8 cellular contexts compared by ENCODE assay signal in genomic region chr17:43388198-43389021, GRCh38. TPM values are rescaled to one million over a fixed set of nuclear protein-coding genes. Genes with fewer than 3 reads are reported as not detected.
DNase-seq lines count a peak whose midpoint lies in the region; ATAC-seq and TF ChIP-seq lines count a peak whose summit lies in the region.

No MANE protein-coding gene starts in this region.

- peak; percentile 65 for ATAC-seq in HG03520 (IDR thresholded peaks at IDR 0.05; ENCODE audit: unreplicated experiment)

- peak overlapping the region; percentile 94 to 98 for H3K27ac ChIP-seq in liver (ENCODE audit: low read depth in 1 of 2, low read length in 2 of 2)

- H3K4me1 ChIP-seq in liver (ENCODE audit: control insufficient read depth in 4 of 4, insufficient read depth in 4 of 4, low read length in 3 of 4): peaks cover 0 to 28% (median 19%) of the 10 kb centered on the region in 4 donors

- peak overlapping the region; percentile 96 to 99 for H3K9ac ChIP-seq in liver (ENCODE audit: low read depth in 1 of 2, low read length in 2 of 2)

- DNase-seq in AG10803 (ENCODE audit: low read depth): peak; percentile 94
- peak; percentile 68 for DNase-seq in GM19238 (ENCODE audit: insufficient read length, low spot score)
- DNase-seq in NCI-H748 treated with DMSO at 0.1 percent for 48 hours (lab: John Stamatoyannopoulos, UW): peak; percentile 86
- DNase-seq in activated CD4-positive, alpha-beta T cell treated with anti-CD3 and anti-CD28 coated beads, Interleukin-2, amount 50 U/mL, for 4 hours: peak; percentile 84 to 85
- peak; percentile 92 for DNase-seq in dermis blood vessel endothelial cell
- DNase-seq in stimulated activated CD4-positive, alpha-beta T cell treated with anti-CD3 and anti-CD28 coated beads, Interleukin-4, amount 100 ng/mL, for 1 hour: peak; percentile 89

- no peaks in the 10 kb centered on the region for H3K9me3 ChIP-seq in liver (ENCODE audit: control insufficient read depth in 4 of 4, low read length in 3 of 4)

- no peaks in the 10 kb centered on the region for H3K27me3 ChIP-seq in liver (ENCODE audit: control insufficient read depth in 4 of 4, insufficient read depth in 4 of 4, low read length in 3 of 4)

- H3K4me3 ChIP-seq in AG10803 (ENCODE audit: low read length) (peak overlapping the region; percentile 79), liver (ENCODE audit: low read depth in 1 of 3, low read length in 3 of 3) (peak overlapping the region; percentile 43 to 85 (median 60))

- peak; percentile 4 to 39 for TF ChIP-seq RAD21 in liver (IDR thresholded peaks at IDR 0.05)

- H3K36me3 ChIP-seq in liver (ENCODE audit: control insufficient read depth in 4 of 4, insufficient read depth in 3 of 4, low read depth in 1 of 4, low read length in 3 of 4): no peaks in the 10 kb centered on the region

- WGBS in liver: under 1% methylated on average over 42 of the region's 42 CpGs

- TF ChIP-seq CTCF in AG10803 (conservative IDR thresholded peaks at IDR 0.05; ENCODE audit: low read length) (no peak), liver (IDR thresholded peaks at IDR 0.05; ENCODE audit: low read depth, low read length, missing input control) (no peak)

TF ChIP-seq in liver, 16 proteins besides CTCF, POLR2A, EP300 and RAD21:
- TF ChIP-seq TAF1 (conservative IDR thresholded peaks at IDR 0.05) (peak; percentile 95), JUND (IDR thresholded peaks at IDR 0.05) (no peak), YY1 (IDR thresholded peaks at IDR 0.05) (peak; percentile 68), SP1 (IDR thresholded peaks at IDR 0.05) (peak; percentile 61), GABPA (IDR thresholded peaks at IDR 0.05 in 1 of 2, conservative IDR thresholded peaks at IDR 0.05 in 1 of 2) (peak; percentile 12 to 50), FOXA1 (IDR thresholded peaks at IDR 0.05) (peak; percentile 64), ZBTB33 (IDR thresholded peaks at IDR 0.05) (no peak), EGR1 (IDR thresholded peaks at IDR 0.05; ENCODE audit: low read depth in 2 of 2) (peak in 1 of 2 donors; percentile 80), FOXA2 (IDR thresholded peaks at IDR 0.05) (no peak), RXRA (IDR thresholded peaks at IDR 0.05) (peak; percentile 21 to 34), HNF4G (IDR thresholded peaks at IDR 0.05) (no peak), NR2F2 (IDR thresholded peaks at IDR 0.05) (peak; percentile 28), MAX (IDR thresholded peaks at IDR 0.05) (no peak), HNF4A (conservative IDR thresholded peaks at IDR 0.05) (peak in 1 of 2 donors; percentile 22)
- TF ChIP-seq, protein P1, sequence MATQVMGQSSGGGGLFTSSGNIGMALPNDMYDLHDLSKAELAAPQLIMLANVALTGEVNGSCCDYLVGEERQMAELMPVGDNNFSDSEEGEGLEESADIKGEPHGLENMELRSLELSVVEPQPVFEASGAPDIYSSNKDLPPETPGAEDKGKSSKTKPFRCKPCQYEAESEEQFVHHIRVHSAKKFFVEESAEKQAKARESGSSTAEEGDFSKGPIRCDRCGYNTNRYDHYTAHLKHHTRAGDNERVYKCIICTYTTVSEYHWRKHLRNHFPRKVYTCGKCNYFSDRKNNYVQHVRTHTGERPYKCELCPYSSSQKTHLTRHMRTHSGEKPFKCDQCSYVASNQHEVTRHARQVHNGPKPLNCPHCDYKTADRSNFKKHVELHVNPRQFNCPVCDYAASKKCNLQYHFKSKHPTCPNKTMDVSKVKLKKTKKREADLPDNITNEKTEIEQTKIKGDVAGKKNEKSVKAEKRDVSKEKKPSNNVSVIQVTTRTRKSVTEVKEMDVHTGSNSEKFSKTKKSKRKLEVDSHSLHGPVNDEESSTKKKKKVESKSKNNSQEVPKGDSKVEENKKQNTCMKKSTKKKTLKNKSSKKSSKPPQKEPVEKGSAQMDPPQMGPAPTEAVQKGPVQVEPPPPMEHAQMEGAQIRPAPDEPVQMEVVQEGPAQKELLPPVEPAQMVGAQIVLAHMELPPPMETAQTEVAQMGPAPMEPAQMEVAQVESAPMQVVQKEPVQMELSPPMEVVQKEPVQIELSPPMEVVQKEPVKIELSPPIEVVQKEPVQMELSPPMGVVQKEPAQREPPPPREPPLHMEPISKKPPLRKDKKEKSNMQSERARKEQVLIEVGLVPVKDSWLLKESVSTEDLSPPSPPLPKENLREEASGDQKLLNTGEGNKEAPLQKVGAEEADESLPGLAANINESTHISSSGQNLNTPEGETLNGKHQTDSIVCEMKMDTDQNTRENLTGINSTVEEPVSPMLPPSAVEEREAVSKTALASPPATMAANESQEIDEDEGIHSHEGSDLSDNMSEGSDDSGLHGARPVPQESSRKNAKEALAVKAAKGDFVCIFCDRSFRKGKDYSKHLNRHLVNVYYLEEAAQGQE (IDR thresholded peaks at IDR 0.05): peak; percentile 91
- TF ChIP-seq, protein P2, sequence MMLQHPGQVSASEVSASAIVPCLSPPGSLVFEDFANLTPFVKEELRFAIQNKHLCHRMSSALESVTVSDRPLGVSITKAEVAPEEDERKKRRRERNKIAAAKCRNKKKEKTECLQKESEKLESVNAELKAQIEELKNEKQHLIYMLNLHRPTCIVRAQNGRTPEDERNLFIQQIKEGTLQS (IDR thresholded peaks at IDR 0.05): no peak

RNA-seq across cellular contexts. Expression of gene ARL4D, which starts 10.4 kb away (rescaled TPM):
- total RNA-seq in dermis blood vessel endothelial cell (0.93 and 1.4 TPM in 2 replicates), liver (10 to 100 TPM; 13.6 to 15.3 TPM)
- 10 to 100 TPM; 19.9 to 39.2 TPM for polyA plus RNA-seq in liver

Comparison
In these comparisons a context has a peak if more than half of its experiments do, and no peak if none do; other contexts are left out.
1. Peak in every context shown above with its lines: DNase-seq, ATAC-seq, H3K4me3 ChIP-seq and H3K27ac ChIP-seq.